1 cellular context compared by ENCODE assay signal in genomic region chr9:91948423-91949292, GRCh38.
TF ChIP-seq lines count a peak whose summit lies in the region.

No MANE protein-coding gene starts in this region.

TF ChIP-seq in IMR-90, 13 proteins besides CTCF, POLR2A, EP300 and RAD21 (continued from another document):
- no peak for TF ChIP-seq USF2 (IDR thresholded peaks at IDR 0.05; ENCODE audit: low read depth, low read length)
- no peak for TF ChIP-seq RCOR1 (IDR thresholded peaks at IDR 0.05; ENCODE audit: insufficient replicate concordance, low read length)
